Comparison of ENCODE assay signal across 21 cellular contexts in genomic region chr12:118741196-118741595, GRCh38.
"Had no signal": no experiment of that assay in that cellular context is flagged by ENCODE, and none has a peak within 500 bp of the region (broad histone marks: within the 10 kb centered on the region; RNA-seq: fewer than 3 reads in every experiment).

No MANE protein-coding gene starts in this region.

- H3K9me3 ChIP-seq: left lung, tibial artery had no signal

- H3K4me2 ChIP-seq: smooth muscle cell had no signal

- H3K4me1 ChIP-seq: left lung, tibial artery had no signal

- H3K27ac ChIP-seq: epithelial cell of prostate, left lung, tibial artery had no signal

- DNase-seq: activated B cell treated with CpG ODN at 0.5 μM for 24 hours; activated CD4-positive, alpha-beta memory T cell treated with anti-CD3 and anti-CD28 coated beads, Interleukin-2, amount 10 ng/mL, durations not matched to agents 7 days and 5 days; activated CD4-positive, alpha-beta T cell treated with anti-CD3 and anti-CD28 coated beads for 4 hours; activated CD8-positive, alpha-beta memory T cell treated with anti-CD3 and anti-CD28 coated beads, Interleukin-2, amount 10 ng/mL, durations not matched to agents 7 days and 5 days; activated naive CD4-positive, alpha-beta T cell; activated naive CD8-positive, alpha-beta T cell treated with anti-CD3 and anti-CD28 coated beads for 36 hours; activated T-cell treated with anti-CD3 and anti-CD28 coated beads, Interleukin-2, amount 50 U/mL, for 1 hour; amniotic stem cell; dermis blood vessel endothelial cell; foreskin fibroblast; glutamatergic neuron; kidney; left lung; stimulated activated CD4-positive, alpha-beta T cell treated with anti-CD3 and anti-CD28 coated beads, Interleukin-4, amount 100 ng/mL, for 24 hours; T-cell; tibial artery had no signal

- ATAC-seq: activated CD8-positive, alpha-beta memory T cell treated with anti-CD3 and anti-CD28 coated beads, Interleukin-2, amount 10 ng/mL, durations not matched to agents 7 days and 5 days; activated T-helper 17 cell treated with anti-CD3 and anti-CD28 coated beads, Interleukin-2, amount 50 U/mL, for 72 hours; left lung; sciatic nerve; stimulated activated effector memory CD8-positive, alpha-beta T cell treated with anti-CD3 and anti-CD28 coated beads, Interleukin-12 subunit alpha, Interleukin-12 subunit beta, amount 100 ng/mL, for 72 hours; T-cell had no signal

- H3K4me3 ChIP-seq: left lung, smooth muscle cell, tibial artery had no signal

- H3K27me3 ChIP-seq: tibial artery had no signal

- H3K36me3 ChIP-seq: left lung, tibial artery had no signal
